17 cellular contexts compared by ENCODE assay signal in genomic region chr10:4431114-4431862, GRCh38.
DNase-seq lines count a peak whose midpoint lies in the region; ATAC-seq and TF ChIP-seq lines count a peak whose summit lies in the region.
"Had no signal": no experiment of that assay in that cellular context is flagged by ENCODE, and none has a peak within 500 bp of the region (broad histone marks: within the 10 kb centered on the region; RNA-seq: fewer than 3 reads in every experiment).

No MANE protein-coding gene starts in this region.

- CTCF ChIA-PET in activated CD8-positive, alpha-beta memory T cell treated with anti-CD3 and anti-CD28 coated beads, Interleukin-2, amount 10 ng/mL, durations not matched to agents 7 days and 5 days (lab: Charles Lee), result no interaction called here

- H3K4me1 ChIP-seq in adipocyte (ENCODE audit: control insufficient read depth, insufficient read depth, low read length), result peaks cover 35% of the 10 kb centered on the region

- no peaks in the 10 kb centered on the region for H3K36me3 ChIP-seq in adipocyte (ENCODE audit: control insufficient read depth, insufficient read depth, low read length, severe bottlenecking)
- H3K36me3 ChIP-seq: gastroesophageal sphincter, tibial artery had no signal

- H3K9me3 Mint-ChIP-seq in activated CD8-positive, alpha-beta memory T cell treated with anti-CD3 and anti-CD28 coated beads, Interleukin-2, amount 10 ng/mL, durations not matched to agents 7 days and 5 days (ENCODE audit: low read depth), result no peaks in the 10 kb centered on the region
- H3K9me3 Mint-ChIP-seq in natural killer cell, result no peaks in the 10 kb centered on the region
- H3K9me3 Mint-ChIP-seq: WTC11 had no signal

- no peak overlapping the region for H3K4me3 Mint-ChIP-seq in activated CD8-positive, alpha-beta memory T cell treated with anti-CD3 and anti-CD28 coated beads, Interleukin-2, amount 10 ng/mL, durations not matched to agents 7 days and 5 days
- no peak overlapping the region for H3K4me3 Mint-ChIP-seq in natural killer cell
- H3K4me3 Mint-ChIP-seq: activated naive CD8-positive, alpha-beta T cell treated with anti-CD3 and anti-CD28 coated beads, Interleukin-2, amount 10 ng/mL, durations not matched to agents 7 days and 5 days; dendritic cell treated with granulocyte-macrophage colony-stimulating factor and Interleukin-4, amounts not matched to agents 40 ng/mL and 50 ng/mL, for 4 days; WTC11 had no signal

- H3K9ac ChIP-seq in adipocyte (ENCODE audit: low read length), result no peak overlapping the region

- no peak for ATAC-seq in activated CD8-positive, alpha-beta memory T cell treated with anti-CD3 and anti-CD28 coated beads, Interleukin-2, amount 10 ng/mL, durations not matched to agents 7 days and 5 days
- ATAC-seq in GM19455 (IDR thresholded peaks at IDR 0.05; ENCODE audit: unreplicated experiment) (no peak), HG03460 (IDR thresholded peaks at IDR 0.05; ENCODE audit: unreplicated experiment) (no peak), natural killer cell (no peak)
- ATAC-seq: gastroesophageal sphincter, WTC11 had no signal

- no peaks in the 10 kb centered on the region for H3K4me1 Mint-ChIP-seq in activated CD8-positive, alpha-beta memory T cell treated with anti-CD3 and anti-CD28 coated beads, Interleukin-2, amount 10 ng/mL, durations not matched to agents 7 days and 5 days
- peaks cover 0 to 1% of the 10 kb centered on the region in 2 donors for H3K4me1 Mint-ChIP-seq in natural killer cell
- H3K4me1 Mint-ChIP-seq: activated naive CD8-positive, alpha-beta T cell treated with anti-CD3 and anti-CD28 coated beads, Interleukin-2, amount 10 ng/mL, durations not matched to agents 7 days and 5 days had no signal

- TF ChIP-seq CTCF in HFF-Myc (IDR thresholded peaks at IDR 0.05; ENCODE audit: low read depth, low read length, missing control alignments), result no peak
- no peak for TF ChIP-seq CTCF in natural killer cell (IDR thresholded peaks at IDR 0.05)

- no peak overlapping the region for H3K27ac Mint-ChIP-seq in activated CD8-positive, alpha-beta memory T cell treated with anti-CD3 and anti-CD28 coated beads, Interleukin-2, amount 10 ng/mL, durations not matched to agents 7 days and 5 days
- no peak overlapping the region for H3K27ac Mint-ChIP-seq in natural killer cell
- H3K27ac Mint-ChIP-seq: activated naive CD8-positive, alpha-beta T cell treated with anti-CD3 and anti-CD28 coated beads, Interleukin-2, amount 10 ng/mL, durations not matched to agents 7 days and 5 days; dendritic cell treated with granulocyte-macrophage colony-stimulating factor and Interleukin-4, amounts not matched to agents 40 ng/mL and 50 ng/mL, for 4 days; progenitor cell of endocrine pancreas; WTC11 had no signal

- no peak overlapping the region for H3K4me3 ChIP-seq in HFF-Myc (replicated peaks; ENCODE audit: low read depth, low read length)
- H3K4me3 ChIP-seq in adipocyte (ENCODE audit: low read length), result no peak overlapping the region
- H3K4me3 ChIP-seq: gastroesophageal sphincter, tibial artery had no signal

- intact Hi-C loops in natural killer cell (cut with micrococcal nuclease), result no loop called here

- no peaks in the 10 kb centered on the region for H3K36me3 Mint-ChIP-seq in activated CD8-positive, alpha-beta memory T cell treated with anti-CD3 and anti-CD28 coated beads, Interleukin-2, amount 10 ng/mL, durations not matched to agents 7 days and 5 days
- H3K36me3 Mint-ChIP-seq in natural killer cell, result no peaks in the 10 kb centered on the region
- H3K36me3 Mint-ChIP-seq: activated naive CD8-positive, alpha-beta T cell treated with anti-CD3 and anti-CD28 coated beads, Interleukin-2, amount 10 ng/mL, durations not matched to agents 7 days and 5 days; WTC11 had no signal

- DNase-seq in A172 (ENCODE audit: low spot score) (peak; percentile 79), HFF-Myc (ENCODE audit: extremely low read depth, low read depth) (peak; percentile 26), adipocyte (ENCODE audit: low read depth) (peak; percentile 85), iris pigment epithelial cell (ENCODE audit: low read depth) (peak; percentile 87), natural killer cell (no peak)
- no peak for DNase-seq in activated CD8-positive, alpha-beta memory T cell treated with anti-CD3 and anti-CD28 coated beads, Interleukin-2, amount 10 ng/mL, durations not matched to agents 7 days and 5 days
- DNase-seq: ACHN; activated naive CD8-positive, alpha-beta T cell treated with anti-CD3 and anti-CD28 coated beads, Interleukin-2, amount 10 ng/mL, durations not matched to agents 7 days and 5 days; DMS79; stimulated activated CD4-positive, alpha-beta T cell treated with anti-CD3 and anti-CD28 coated beads, Interleukin-1b, Interleukin-23, amount 100 ng/mL, for 48 hours; tibial artery had no signal

- peaks cover 3% of the 10 kb centered on the region for H3K27me3 Mint-ChIP-seq in activated CD8-positive, alpha-beta memory T cell treated with anti-CD3 and anti-CD28 coated beads, Interleukin-2, amount 10 ng/mL, durations not matched to agents 7 days and 5 days
- H3K27me3 Mint-ChIP-seq in natural killer cell (ENCODE audit: low read depth in 2 of 2), result no peaks in the 10 kb centered on the region
- H3K27me3 Mint-ChIP-seq: dendritic cell treated with granulocyte-macrophage colony-stimulating factor and Interleukin-4, amounts not matched to agents 40 ng/mL and 50 ng/mL, for 4 days had no signal

- H3K9me3 ChIP-seq in adipocyte (ENCODE audit: control insufficient read depth, low read length), result no peaks in the 10 kb centered on the region
- H3K9me3 ChIP-seq: gastroesophageal sphincter, tibial artery had no signal

- no peaks in the 10 kb centered on the region for H3K27me3 ChIP-seq in adipocyte (replicated peaks; ENCODE audit: control insufficient read depth, insufficient read depth, low read length)
- H3K27me3 ChIP-seq: gastroesophageal sphincter, tibial artery had no signal

Comparison
In these comparisons a context has a peak if more than half of its experiments do, and no peak if none do; other contexts are left out.
1. DNase-seq: peak in A172 (single experiment), HFF-Myc (single experiment), adipocyte (single experiment) and iris pigment epithelial cell (single experiment); none in activated CD8-positive, alpha-beta memory T cell treated with anti-CD3 and anti-CD28 coated beads, Interleukin-2, amount 10 ng/mL, durations not matched to agents 7 days and 5 days (single experiment) and natural killer cell (single experiment).